Comparison of ENCODE assay signal across 26 cellular contexts in the genomic region with DNA sequence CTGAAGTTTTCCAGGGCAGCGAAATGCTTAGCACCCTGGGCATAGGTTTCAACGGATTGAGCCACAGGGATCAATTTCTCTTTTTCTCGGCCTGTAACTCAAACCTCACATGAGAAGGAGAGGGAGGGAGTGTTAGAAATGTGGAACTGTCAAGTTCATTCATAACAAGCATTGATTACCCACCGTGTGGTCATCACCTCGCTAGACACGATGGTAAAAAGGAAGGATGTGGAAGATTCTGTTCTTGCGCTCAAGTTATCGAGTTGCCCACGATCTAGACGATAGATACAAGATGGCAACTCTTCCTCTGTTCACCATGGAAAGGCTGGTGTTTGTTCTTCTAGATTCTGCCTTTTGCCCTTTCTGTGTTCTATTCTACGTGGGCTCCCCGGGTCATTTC. TPM values are rescaled to one million over a fixed set of nuclear protein-coding genes. Genes with fewer than 3 reads are reported as not detected.
"Had no signal": no experiment of that assay in that cellular context is flagged by ENCODE, and none has a peak within 500 bp of the region (broad histone marks: within the 10 kb centered on the region; RNA-seq: fewer than 3 reads in every experiment).

No MANE protein-coding gene starts in this region.

- H3K36me3 ChIP-seq: colonic mucosa, esophagus muscularis mucosa, gastroesophageal sphincter, heart left ventricle, neural progenitor cell, uterus had no signal

- FAIRE-seq: astrocyte, small intestine had no signal

- H3K27me3 Mint-ChIP-seq: stimulated activated memory B cell treated with anti-CD40 and anti-IgM and Interleukin-4, amounts not matched to agents 10 μg/mL and 1 μg/mL and 100 μg/mL, for 72 hours had no signal

- H3K36me3 Mint-ChIP-seq: stimulated activated memory B cell treated with anti-CD40 and anti-IgM and Interleukin-4, amounts not matched to agents 10 μg/mL and 1 μg/mL and 100 μg/mL, for 72 hours; WTC11 had no signal

- H3K9me3 Mint-ChIP-seq: activated T-cell treated with anti-CD3 and anti-CD28 coated beads, Interleukin-2, amount 50 U/mL, for 4 hours; neural progenitor cell; stimulated activated memory B cell treated with anti-CD40 and anti-IgM and Interleukin-4, amounts not matched to agents 10 μg/mL and 1 μg/mL and 100 μg/mL, for 72 hours; WTC11 had no signal

- H2AFZ ChIP-seq: neural progenitor cell had no signal

- ATAC-seq: activated T-cell treated with anti-CD3 and anti-CD28 coated beads, Interleukin-2, amount 50 U/mL, for 4 hours; gastroesophageal sphincter; heart left ventricle; left colon; sciatic nerve; stimulated activated memory B cell treated with anti-CD40 and anti-IgM and Interleukin-4, amounts not matched to agents 10 μg/mL and 1 μg/mL and 100 μg/mL, for 72 hours; WTC11 had no signal

- H3K4me2 ChIP-seq: neural progenitor cell had no signal

- H3K4me3 Mint-ChIP-seq: activated T-cell treated with anti-CD3 and anti-CD28 coated beads, Interleukin-2, amount 50 U/mL, for 4 hours; stimulated activated memory B cell treated with anti-CD40 and anti-IgM and Interleukin-4, amounts not matched to agents 10 μg/mL and 1 μg/mL and 100 μg/mL, for 72 hours; WTC11 had no signal

- H3K9ac ChIP-seq: neural progenitor cell had no signal

- H3K4me1 ChIP-seq: uterus had no signal

- DNase-seq: activated CD4-positive, alpha-beta T cell treated with anti-CD3 and anti-CD28 coated beads, Interleukin-2, amount 50 U/mL, for 48 hours; activated effector memory CD4-positive, alpha-beta T cell treated with Interleukin-2 at 50 U/mL for 16 hours; activated naive CD4-positive, alpha-beta T cell treated with anti-CD3 and anti-CD28 coated beads, Interleukin-2, amount 50 U/mL, for 16 hours; activated T-cell treated with anti-CD3 and anti-CD28 coated beads, Interleukin-2, amount 50 U/mL, for 4 hours; colonic mucosa; dorsolateral prefrontal cortex; heart left ventricle; islet precursor cell; left colon; mesenchymal stem cell; posterior cingulate gyrus; small intestine; stimulated activated CD4-positive, alpha-beta T cell treated with anti-CD3 and anti-CD28 coated beads, Interleukin-2, amount 100 ng/mL, for 24 hours; T1000; testis; trophoblast cell; uterus had no signal

- H3K9me3 ChIP-seq: colonic mucosa, esophagus muscularis mucosa, gastroesophageal sphincter, heart left ventricle, testis, uterus had no signal

- H3K27ac ChIP-seq: colonic mucosa, dorsolateral prefrontal cortex, esophagus muscularis mucosa, gastroesophageal sphincter, heart left ventricle, neural progenitor cell, testis, uterus had no signal

- H3K27ac Mint-ChIP-seq: neural progenitor cell, WTC11 had no signal

- H3K27me3 ChIP-seq: colonic mucosa, heart left ventricle, testis, uterus had no signal

- H3K4me3 ChIP-seq: colonic mucosa, dorsolateral prefrontal cortex, esophagus muscularis mucosa, gastroesophageal sphincter, heart left ventricle, neural progenitor cell, testis, uterus had no signal

RNA-seq across cellular contexts. Expression of gene NCMAP, which starts 57.3 kb away (rescaled TPM):
- total RNA-seq: astrocyte; myocyte; T-helper 1 cell treated with Interleukin-12 subunit alpha and Interleukin-12 subunit beta and Interleukin-4 antibody, amounts not matched to agents 30 ng/mL and 1 ng/mL, for 36 hours had no signal
